In genomic region chr12:77847060-77847541, GRCh38 we compare ENCODE assay signal across 10 cellular contexts. TPM values are rescaled to one million over a fixed set of nuclear protein-coding genes. Genes with fewer than 3 reads are reported as not detected.
A peak's percentile ranks its signal among the peaks of the same experiment; 100 is the strongest.
DNase-seq lines count a peak whose midpoint lies in the region; ATAC-seq and TF ChIP-seq lines count a peak whose summit lies in the region.
"Had no signal": no experiment of that assay in that cellular context is flagged by ENCODE, and none has a peak within 500 bp of the region (broad histone marks: within the 10 kb centered on the region; RNA-seq: fewer than 3 reads in every experiment).

No MANE protein-coding gene starts in this region.

- H3K27me3 ChIP-seq in MG63 (no peaks in the 10 kb centered on the region), thyroid gland (no peaks in the 10 kb centered on the region)

- H3K9me3 ChIP-seq in MG63 (no peaks in the 10 kb centered on the region), thyroid gland (no peaks in the 10 kb centered on the region)

- 59 to 61% methylated on average over 2 of the region's 2 CpGs for WGBS in thyroid gland, 2 donors

- peak overlapping the region in 1 of 3 donors; percentile 8 for H3K27ac ChIP-seq in thyroid gland

- DNase-seq in GM19238 (ENCODE audit: insufficient read length, low spot score) = peak; percentile 9
- DNase-seq in SW480 (ENCODE audit: low spot score) = peak; percentile 75
- DNase-seq in renal cortical epithelial cell (ENCODE audit: low read depth) = peak; percentile 43
- DNase-seq in MG63 = no peak
- DNase-seq in AG20443 (ENCODE audit: low spot score) = no peak
- no peak for DNase-seq in NCI-H82 (lab: John Stamatoyannopoulos, UW)
- DNase-seq in thyroid gland = no peak
- DNase-seq: left cardiac atrium had no signal

- ATAC-seq in HG03045 (IDR thresholded peaks at IDR 0.05; ENCODE audit: unreplicated experiment) = peak; percentile 96

- TF ChIP-seq POLR2A in thyroid gland (IDR thresholded peaks at IDR 0.05) = no peak

- intact Hi-C loops in thyroid gland (cut with DNase I) = no loop called here

- H3K4me1 ChIP-seq in thyroid gland = no peaks in the 10 kb centered on the region

- no peak overlapping the region for H3K4me3 ChIP-seq in MG63
- no peak overlapping the region for H3K4me3 ChIP-seq in thyroid gland (replicated peaks in 1 of 3)

- no peak for TF ChIP-seq CTCF in thyroid gland (IDR thresholded peaks at IDR 0.05)

- H3K36me3 ChIP-seq in MG63 (no peaks in the 10 kb centered on the region), thyroid gland (no peaks in the 10 kb centered on the region)

RNA-seq across cellular contexts. Expression of gene NAV3, which starts 16.4 kb away (rescaled TPM):
- total RNA-seq in renal cortical epithelial cell = 9.1 and 9.2 TPM in 2 replicates
- 6.7 and 20.7 TPM in 2 replicates for total RNA-seq in MG63 (2014; rRNA removed; shearing (Covaris generic); ENCODE audit: low replicate concordance)
- total RNA-seq in thyroid gland = 10 to 100 TPM in 1 of 4 donors, 1 to 10 TPM in 3; 5.7 to 21.9 (median 7.6) TPM
- total RNA-seq: T-helper 1 cell treated with Interleukin-12 subunit alpha and Interleukin-12 subunit beta and Interleukin-4 antibody, amounts not matched to agents 30 ng/mL and 1 ng/mL, for 36 hours had no signal

Comparison
In these comparisons a context has a peak if more than half of its experiments do, and no peak if none do; other contexts are left out.
1. DNase-seq: peak in GM19238 (single experiment), SW480 (single experiment) and renal cortical epithelial cell (single experiment); none in MG63 (single experiment), AG20443 (single experiment), NCI-H82 (single experiment) and thyroid gland (0 of 2).